ENCODE assay signal across 8 cellular contexts in the genomic region with DNA sequence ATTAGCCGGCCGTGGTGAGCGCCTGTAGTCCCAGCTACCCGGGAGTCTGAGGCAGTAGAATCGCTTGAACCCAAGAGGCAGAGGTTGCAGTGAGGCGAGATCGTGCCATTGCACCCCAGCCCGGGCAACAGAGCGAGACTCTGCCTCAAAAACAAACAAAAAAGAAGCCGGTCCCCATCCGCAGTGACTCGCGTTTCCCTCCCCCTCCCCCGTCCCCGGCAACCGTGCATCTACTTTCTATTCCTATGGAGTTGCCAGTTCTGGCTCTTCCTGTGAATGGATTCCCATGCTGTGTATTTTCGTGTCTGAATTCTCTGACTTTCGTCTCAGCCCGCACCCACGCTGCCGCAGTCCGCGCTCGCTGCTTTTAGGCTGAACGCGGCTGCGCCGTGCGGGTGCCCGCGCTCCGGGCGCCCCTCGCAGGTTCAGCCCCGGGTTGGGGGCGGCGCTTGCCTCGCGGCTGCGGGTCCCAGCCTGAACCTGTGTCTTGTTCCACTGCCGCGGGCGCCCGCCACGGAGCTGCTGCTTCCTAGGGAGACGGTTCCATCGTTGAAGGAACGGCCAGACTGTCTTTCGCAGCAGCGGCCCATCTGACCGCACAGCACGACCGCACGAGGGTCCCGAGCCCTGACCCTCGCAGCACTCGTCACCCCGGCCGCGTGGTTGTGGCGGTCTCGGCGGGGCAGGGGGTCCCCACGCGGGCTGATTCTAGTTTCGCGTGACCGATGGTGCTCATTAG. TPM values are rescaled to one million over a fixed set of nuclear protein-coding genes. Genes with fewer than 3 reads are reported as not detected.
DNase-seq lines count a peak whose midpoint lies in the region; ATAC-seq and TF ChIP-seq lines count a peak whose summit lies in the region.

No MANE protein-coding gene starts in this region.

- DNase-seq in GM06990 (ENCODE audit: extremely low read depth, insufficient read length) (peak; percentile 82), NCI-H1105 (lab: John Stamatoyannopoulos, UW) (peak; percentile 69), UCSD-AML1 (lab: John Stamatoyannopoulos, UW; ENCODE audit: unreplicated experiment) (peak; percentile 65), body of pancreas (peak in 2 of 4 donors; percentile 41 to 60), islet precursor cell (peak; percentile 86)
- DNase-seq in stimulated activated CD4-positive, alpha-beta T cell treated with anti-CD3 and anti-CD28 coated beads, Interleukin-1b, Interleukin-23, amount 100 ng/mL, for 1 hour (ENCODE audit: low read depth in 2 of 2), result peak; percentile 15 to 56

- no peak for TF ChIP-seq CTCF in GM06990 (IDR thresholded peaks at IDR 0.05; ENCODE audit: insufficient read depth, low read length, poor library complexity, severe bottlenecking)
- TF ChIP-seq CTCF in body of pancreas (IDR thresholded peaks at IDR 0.05), result no peak

- 0% methylated on average over 20 to 68 of the region's 68 CpGs for WGBS in body of pancreas, 2 donors

- peak overlapping the region; percentile 41 to 91 (median 84) for H3K27ac ChIP-seq in body of pancreas

- ATAC-seq in body of pancreas, result no peak
- ATAC-seq in GM18909 (IDR thresholded peaks at IDR 0.05; ENCODE audit: poor library complexity, unreplicated experiment), result no peak
- ATAC-seq in HG02852 (IDR thresholded peaks at IDR 0.05; ENCODE audit: unreplicated experiment), result no peak

- H3K4me3 ChIP-seq in GM06990 (replicated peaks; ENCODE audit: low read depth, low read length), result peak overlapping the region; percentile 67
- peak overlapping the region; percentile 9 to 46 for H3K4me3 ChIP-seq in body of pancreas

- H3K27me3 ChIP-seq in GM06990 (replicated peaks; ENCODE audit: control insufficient read depth, insufficient read depth, low read length) (no peaks in the 10 kb centered on the region), body of pancreas (no peaks in the 10 kb centered on the region)

- peaks cover 33% of the 10 kb centered on the region for H3K4me1 ChIP-seq in body of pancreas

- intact Hi-C loops in body of pancreas (cut with DNase I), result no loop called here

- no peak for TF ChIP-seq POLR2A in body of pancreas (IDR thresholded peaks at IDR 0.05)

- peaks cover 13% of the 10 kb centered on the region for H3K36me3 ChIP-seq in GM06990 (ENCODE audit: control insufficient read depth, insufficient read depth, low read length)
- peaks cover 0 to 13% of the 10 kb centered on the region in 2 donors for H3K36me3 ChIP-seq in body of pancreas (replicated peaks in 1 of 2; ENCODE audit: insufficient read depth in 1 of 2, low read depth in 2 of 2)

- H3K9me3 ChIP-seq in body of pancreas, result no peaks in the 10 kb centered on the region

RNA-seq across cellular contexts. Expression of a gene that starts 1.1 kb away (rescaled TPM):
- total RNA-seq in body of pancreas, result 10 to 100 TPM in 1 of 2 donors, 1 to 10 TPM in 1; 7.0 to 10.2 TPM

RNA-seq across cellular contexts. Expression of a gene that starts 9.4 kb away (rescaled TPM):
- 10 to 100 TPM; 46.4 to 47.8 TPM for total RNA-seq in body of pancreas

RNA-seq across cellular contexts. Expression of a gene that starts 21.7 kb away (rescaled TPM):
- total RNA-seq in body of pancreas, result 10 to 100 TPM; 25.2 to 69.5 TPM
